In genomic region chr20:13034115-13034514, GRCh38 we compare ENCODE assay signal across 1 cellular context.
TF ChIP-seq lines count a peak whose summit lies in the region.

No MANE protein-coding gene starts in this region.

TF ChIP-seq in HepG2, 621 proteins besides CTCF, POLR2A, EP300 and RAD21:
- peak; percentile 61; the same call in 1 of the 2 replicates for TF ChIP-seq RBAK (CRISPR knock-in tag; IDR thresholded peaks at IDR 0.05)
- TF ChIP-seq TMF1 (CRISPR knock-in tag; IDR thresholded peaks at IDR 0.05; ENCODE audit: low read depth): no peak
- TF ChIP-seq AHDC1 (CRISPR knock-in tag; IDR thresholded peaks at IDR 0.05; ENCODE audit: borderline replicate concordance): no peak
- no peak for TF ChIP-seq XBP1 (CRISPR knock-in tag; IDR thresholded peaks at IDR 0.05)
